8 cellular contexts compared by ENCODE assay signal in genomic region chr2:74147729-74148456, GRCh38. TPM values are rescaled to one million over a fixed set of nuclear protein-coding genes. Genes with fewer than 3 reads are reported as not detected.
DNase-seq lines count a peak whose midpoint lies in the region; ATAC-seq and TF ChIP-seq lines count a peak whose summit lies in the region.

Gene BOLA3, minus strand, starts transcription at chr2:74147912. Its CDS starts 38 bp downstream, at chr2:74147874.

- H3K4me1 ChIP-seq in adipocyte (ENCODE audit: control insufficient read depth, insufficient read depth, low read length) (peaks cover 16% of the 10 kb centered on the region), heart right ventricle (peaks cover 10 to 30% (median 23%) of the 10 kb centered on the region in 9 donors), prostate gland (replicated peaks) (no peaks in the 10 kb centered on the region), urinary bladder (ENCODE audit: insufficient read depth) (no peaks in the 10 kb centered on the region)

- H2AFZ ChIP-seq in SU-DHL-6 (ENCODE audit: low read depth, low read length, severe bottlenecking): peak within 1 kb of the TSS; percentile 96

- peaks cover 7% of the 10 kb centered on the region; the same call in 1 of the 2 replicates for H3K36me3 Mint-ChIP-seq in HFFc6 (ENCODE audit: low read depth)

- H3F3A ChIP-seq in SU-DHL-6 (ENCODE audit: insufficient read depth): peaks cover 41% of the 10 kb centered on the region

- H3K27ac ChIP-seq in SU-DHL-6 (ENCODE audit: low read depth, low read length) (peak within 1 kb of the TSS; percentile 32; the same call in 1 of the 2 replicates), heart right ventricle (peak within 1 kb of the TSS; percentile 14 to 83 (median 77)), prostate gland (peak within 1 kb of the TSS; percentile 55 to 78), urinary bladder (ENCODE audit: low read depth) (no peak within 1 kb of the TSS)

- H3K4me2 ChIP-seq in SU-DHL-6 (ENCODE audit: low read depth, low read length, poor library complexity, severe bottlenecking): peak within 1 kb of the TSS; percentile 89

- DNase-seq in GM12865 (ENCODE audit: low read depth): peak; percentile 93
- peak; percentile 59 for DNase-seq in HFFc6
- peak; percentile 88 for DNase-seq in NAMALWA (ENCODE audit: low spot score)
- peak; percentile 93 for DNase-seq in adipocyte (ENCODE audit: low read depth)
- DNase-seq in heart right ventricle: peak; percentile 85 to 90
- DNase-seq in prostate gland (ENCODE audit: low spot score): peak; percentile 76

- H3K9me3 Mint-ChIP-seq in HFFc6: no peaks in the 10 kb centered on the region

- H3K27me3 ChIP-seq in SU-DHL-6 (ENCODE audit: low read length) (no peaks in the 10 kb centered on the region), adipocyte (replicated peaks; ENCODE audit: control insufficient read depth, insufficient read depth, low read length) (no peaks in the 10 kb centered on the region), heart right ventricle (no peaks in the 10 kb centered on the region), prostate gland (replicated peaks; ENCODE audit: insufficient read depth) (no peaks in the 10 kb centered on the region)

- H3K27ac Mint-ChIP-seq in HFFc6: no peak within 1 kb of the TSS

- H3K27me3 Mint-ChIP-seq in HFFc6 (ENCODE audit: insufficient read depth): no peaks in the 10 kb centered on the region

- no peaks in the 10 kb centered on the region for H4K20me1 ChIP-seq in SU-DHL-6 (ENCODE audit: low read depth, low read length)

- ATAC-seq in heart right ventricle: peak; percentile 96 to 99 (median 98)

- intact Hi-C loops in heart right ventricle (cut with DNase I): loop anchor here in 3 of 10 donors (10.0 kb wide), 2 partner anchors 223 to 323 kb away; partner anchors contain the start of genes STAMBP (in 2 of the 3) and DGUOK (in 1 of the 3)
- intact Hi-C loops in prostate gland (cut with DNase I): loop anchor here (10.0 kb wide), 2 partner anchors 107 to 187 kb away; no protein-coding TSS in a partner anchor

- H3K4me1 Mint-ChIP-seq in HFFc6 (ENCODE audit: low read depth): no peaks in the 10 kb centered on the region

- H3K36me3 ChIP-seq in SU-DHL-6 (ENCODE audit: low read length) (peaks cover 2% of the 10 kb centered on the region; the same call in 1 of the 2 replicates), adipocyte (ENCODE audit: control insufficient read depth, insufficient read depth, low read length, severe bottlenecking) (peaks cover 23% of the 10 kb centered on the region), heart right ventricle (peaks cover 0 to 42% (median 4%) of the 10 kb centered on the region in 9 donors), prostate gland (no peaks in the 10 kb centered on the region), urinary bladder (ENCODE audit: insufficient read depth) (no peaks in the 10 kb centered on the region)

- H3K4me3 Mint-ChIP-seq in HFFc6: no peak within 1 kb of the TSS

- H3K79me2 ChIP-seq in SU-DHL-6 (ENCODE audit: insufficient read depth, low read length): peaks cover 9% of the 10 kb centered on the region

- TF ChIP-seq CTCF in GM12865 (IDR thresholded peaks at IDR 0.05; ENCODE audit: insufficient read depth, low read depth, low read length, missing control alignments): peak; percentile 68
- peak; percentile 82 for TF ChIP-seq CTCF in HFFc6 (IDR thresholded peaks at IDR 0.05)
- peak; percentile 59 for TF ChIP-seq CTCF in SU-DHL-6 (IDR thresholded peaks at IDR 0.05; ENCODE audit: insufficient read depth, low read length, poor library complexity, severe bottlenecking)
- TF ChIP-seq CTCF in heart right ventricle (IDR thresholded peaks at IDR 0.05): peak; percentile 56 to 93 (median 88)
- peak; percentile 45 to 81 (median 76) for TF ChIP-seq CTCF in prostate gland (IDR thresholded peaks at IDR 0.05)

- no peak for TF ChIP-seq POLR2A in prostate gland (IDR thresholded peaks at IDR 0.05)

- H3K9me2 ChIP-seq in SU-DHL-6 (replicated peaks; ENCODE audit: insufficient read depth, low read length): no peaks in the 10 kb centered on the region

- H3K9me3 ChIP-seq in SU-DHL-6 (ENCODE audit: insufficient read depth, low read length): no peaks in the 10 kb centered on the region
- no peaks in the 10 kb centered on the region for H3K9me3 ChIP-seq in adipocyte (ENCODE audit: control insufficient read depth, low read length)
- H3K9me3 ChIP-seq in heart right ventricle: no peaks in the 10 kb centered on the region
- H3K9me3 ChIP-seq in prostate gland: no peaks in the 10 kb centered on the region

- H3K4me3 ChIP-seq in GM12865 (ENCODE audit: low read depth, low read length) (peak within 1 kb of the TSS; percentile 65), SU-DHL-6 (ENCODE audit: insufficient read depth, low read length, poor library complexity, severe bottlenecking) (peak within 1 kb of the TSS; percentile 75), adipocyte (ENCODE audit: low read length) (peak within 1 kb of the TSS; percentile 85), heart right ventricle (peak within 1 kb of the TSS; percentile 66 to 97 (median 86)), prostate gland (peak within 1 kb of the TSS; percentile 64 to 70), urinary bladder (ENCODE audit: low read depth, low read length) (peak within 1 kb of the TSS; percentile 88)

- 2 to 4% methylated on average over 51 to 67 of the region's 67 CpGs for WGBS in heart right ventricle, 2 donors
- 4% methylated on average over 44 of the region's 67 CpGs for WGBS in prostate gland
- 1% methylated on average over 67 of the region's 67 CpGs for WGBS in urinary bladder

- H3K9ac ChIP-seq in SU-DHL-6 (ENCODE audit: low read length): peak within 1 kb of the TSS; percentile 78
- H3K9ac ChIP-seq in adipocyte (ENCODE audit: low read length): peak within 1 kb of the TSS; percentile 82

RNA-seq across cellular contexts. Expression of gene BOLA3, which starts in this region (rescaled TPM):
- total RNA-seq in HFFc6 (2021; fragmentation: NEBNext Ultra II Directional; extraction: Animal tissue kit (Norgen Biotek cat#: 25700)): 10 to 100 TPM; 71.6 to 92.5 (median 80.8) TPM
- total RNA-seq in heart right ventricle (100 to 1,000 TPM in 1 of 10 donors, 10 to 100 TPM in 9; 63.9 to 117 (median 82.3) TPM), prostate gland (10 to 100 TPM; 50.0 to 77.5 TPM), urinary bladder (20.2 TPM)
- polyA plus RNA-seq in heart right ventricle (100 to 1,000 TPM in 1 of 2 donors, 10 to 100 TPM in 1; 88.3 to 166 TPM), urinary bladder (38.1 TPM)
